22 cellular contexts compared by ENCODE assay signal in genomic region chr6:169887529-169888140, GRCh38.
DNase-seq lines count a peak whose midpoint lies in the region; ATAC-seq and TF ChIP-seq lines count a peak whose summit lies in the region.
"Had no signal": no experiment of that assay in that cellular context is flagged by ENCODE, and none has a peak within 500 bp of the region (broad histone marks: within the 10 kb centered on the region; RNA-seq: fewer than 3 reads in every experiment).

No MANE protein-coding gene starts in this region.

- H3K36me3 ChIP-seq in MG63, result no peaks in the 10 kb centered on the region
- H3K36me3 ChIP-seq in transverse colon, result no peaks in the 10 kb centered on the region
- H3K36me3 ChIP-seq: BE2C, SJCRH30 had no signal

- H3K4me1 ChIP-seq in transverse colon, result no peaks in the 10 kb centered on the region
- H3K4me1 ChIP-seq: BE2C, SJCRH30 had no signal

- no peak for ATAC-seq in HG02678 (IDR thresholded peaks at IDR 0.05; ENCODE audit: unreplicated experiment)
- ATAC-seq: GM12878 had no signal

- peak; percentile 5 for DNase-seq in D341Med (ENCODE audit: low spot score)
- DNase-seq in MG63, result peak; percentile 42
- peak; percentile 88 for DNase-seq in epithelial cell of esophagus (ENCODE audit: low read depth)
- peak; percentile 31 to 53 for DNase-seq in lower leg skin (ENCODE audit: low spot score in 2 of 2)
- DNase-seq in NCI-H446 (lab: John Stamatoyannopoulos, UW), result no peak
- DNase-seq in transverse colon, result no peak
- DNase-seq: BE2C; DMS79; GM23248; H9; HFFc6; KG1; NCI-H1105; NCI-H146; NCI-H2029; NCI-H226; NCI-H524; NCI-H774; NK-92 treated with Interleukin-12 subunit alpha and Interleukin-12 subunit beta, amount 100 ng/mL, for 24 hours; SJCRH30 had no signal

- intact Hi-C loops in lower leg skin (cut with DNase I; ENCODE audit: low total_unique reads), result no loop called here
- intact Hi-C loops in transverse colon (cut with DNase I; ENCODE audit: low total_unique reads), result no loop called here

- no peak overlapping the region for H3K27ac ChIP-seq in transverse colon
- H3K27ac ChIP-seq: GM23248, SJCRH30 had no signal

- in situ Hi-C loops in transverse colon (cut with MboI; ENCODE audit: low pct_ligation_motif_present in 1 of 4, low pct_unique_long_range_greater_than_20kb in 1 of 4, low sequenced_read_pairs in 3 of 4), result no loop called here

- TF ChIP-seq EP300 in transverse colon (IDR thresholded peaks at IDR 0.05; ENCODE audit: low read depth), result no peak

- TF ChIP-seq POLR2A in lower leg skin (IDR thresholded peaks at IDR 0.05) (no peak), transverse colon (IDR thresholded peaks at IDR 0.05) (no peak)

- H3K4me3 ChIP-seq in MG63, result no peak overlapping the region
- H3K4me3 ChIP-seq in epithelial cell of esophagus (ENCODE audit: low read length), result no peak overlapping the region
- no peak overlapping the region for H3K4me3 ChIP-seq in lower leg skin (ENCODE audit: low read depth, poor library complexity, severe bottlenecking)
- H3K4me3 ChIP-seq in transverse colon, result no peak overlapping the region
- H3K4me3 ChIP-seq: GM12878, GM23248, SJCRH30 had no signal

- 60 to 62% methylated on average over 14 of the region's 14 CpGs for WGBS in lower leg skin, 2 donors
- WGBS in transverse colon (ENCODE audit: low coverage in 1 of 2), 2 donors, result 86% methylated on average over 14 of the region's 14 CpGs; no CpG with 5 or more reads in 1 of the 2 donors

- H3K9me3 ChIP-seq in MG63 (no peaks in the 10 kb centered on the region), transverse colon (no peaks in the 10 kb centered on the region)
- H3K9me3 ChIP-seq: BE2C, SJCRH30 had no signal

- no peaks in the 10 kb centered on the region for H3K27me3 ChIP-seq in MG63
- peaks cover 3% of the 10 kb centered on the region for H3K27me3 ChIP-seq in transverse colon
- H3K27me3 ChIP-seq: BE2C, SJCRH30 had no signal

- TF ChIP-seq CTCF in epithelial cell of esophagus (IDR thresholded peaks at IDR 0.05; ENCODE audit: insufficient read depth, low read depth, low read length, missing control alignments) (no peak), lower leg skin (IDR thresholded peaks at IDR 0.05) (no peak), transverse colon (IDR thresholded peaks at IDR 0.05) (no peak)

Comparison
In these comparisons a context has a peak if more than half of its experiments do, and no peak if none do; other contexts are left out.
1. DNase-seq: peak in D341Med (single experiment), MG63 (single experiment), epithelial cell of esophagus (single experiment) and lower leg skin (2 of 2); none in NCI-H446 (0 of 2) and transverse colon (single experiment).